ENCODE assay signal across 1 cellular context in genomic region chr6:40436685-40437604, GRCh38.
TF ChIP-seq lines count a peak whose summit lies in the region.

No MANE protein-coding gene starts in this region.

TF ChIP-seq in HepG2, 621 proteins besides CTCF, POLR2A, EP300 and RAD21 (continued from another document):
- TF ChIP-seq ZNF318 (CRISPR knock-in tag; IDR thresholded peaks at IDR 0.05) (no peak), MAF1 (CRISPR knock-in tag; IDR thresholded peaks at IDR 0.05; ENCODE audit: borderline replicate concordance) (no peak)
TF ChIP-seq in HepG2: peak in this region for 0.
